ENCODE assay signal across 12 cellular contexts in the genomic region with DNA sequence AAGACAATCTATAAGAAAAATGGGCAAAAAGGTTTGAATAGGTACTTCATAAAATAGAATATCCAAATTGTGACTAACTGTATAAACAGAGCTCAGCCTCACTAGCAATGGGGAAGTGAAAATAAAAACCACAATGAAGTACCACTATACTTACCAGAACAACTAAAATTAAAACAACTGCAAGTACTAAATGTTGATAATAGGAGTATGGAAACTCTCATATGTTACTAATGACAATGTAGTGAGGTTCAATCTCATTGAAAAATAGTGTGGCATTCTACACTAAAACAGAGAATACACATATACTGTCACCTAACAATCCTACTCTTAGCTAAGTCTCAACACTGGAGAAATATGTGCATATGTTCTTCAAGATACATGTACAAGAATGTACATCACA.
DNase-seq lines count a peak whose midpoint lies in the region; ATAC-seq and TF ChIP-seq lines count a peak whose summit lies in the region.
"Had no signal": no experiment of that assay in that cellular context is flagged by ENCODE, and none has a peak within 500 bp of the region (broad histone marks: within the 10 kb centered on the region; RNA-seq: fewer than 3 reads in every experiment).

No MANE protein-coding gene starts in this region.

- H3K79me2 ChIP-seq in SU-DHL-6 (ENCODE audit: insufficient read depth, low read length) = no peaks in the 10 kb centered on the region

- H3K9me2 ChIP-seq in SU-DHL-6 (replicated peaks; ENCODE audit: insufficient read depth, low read length) = no peaks in the 10 kb centered on the region

- no peaks in the 10 kb centered on the region for H4K20me1 ChIP-seq in SU-DHL-6 (ENCODE audit: low read depth, low read length)

- peaks cover 11% of the 10 kb centered on the region; the same call in 1 of the 2 replicates for H3K9me3 ChIP-seq in SU-DHL-6 (ENCODE audit: insufficient read depth, low read length)
- H3K9me3 ChIP-seq in CD4-positive, alpha-beta T cell (ENCODE audit: control insufficient read depth, low read length) = no peaks in the 10 kb centered on the region
- H3K9me3 ChIP-seq: testis had no signal

- H3F3A ChIP-seq in SU-DHL-6 (ENCODE audit: insufficient read depth) = peaks cover 4% of the 10 kb centered on the region; the same call in 1 of the 2 replicates

- H3K36me3 ChIP-seq in SU-DHL-6 (ENCODE audit: low read length) = peaks cover 10% of the 10 kb centered on the region
- H3K36me3 ChIP-seq: left ventricle myocardium inferior had no signal

- no peaks in the 10 kb centered on the region for H3K27me3 ChIP-seq in SU-DHL-6 (ENCODE audit: low read length)
- H3K27me3 ChIP-seq in CD4-positive, alpha-beta T cell (ENCODE audit: control insufficient read depth, insufficient read depth, low read length) = no peaks in the 10 kb centered on the region
- H3K27me3 ChIP-seq: testis had no signal

- H3K36me3 Mint-ChIP-seq in CD4-positive, alpha-beta T cell (ENCODE audit: low read depth) = no peaks in the 10 kb centered on the region

- POLR2A ChIA-PET in CD4-positive, alpha-beta T cell (lab: Charles Lee) = no interaction called here

- H3K4me2 ChIP-seq in SU-DHL-6 (ENCODE audit: low read depth, low read length, poor library complexity, severe bottlenecking) = peak overlapping the region; percentile 64

- peak overlapping the region; percentile 25 for H2AFZ ChIP-seq in SU-DHL-6 (ENCODE audit: low read depth, low read length, severe bottlenecking)

- no peak for TF ChIP-seq CTCF in SU-DHL-6 (IDR thresholded peaks at IDR 0.05; ENCODE audit: insufficient read depth, low read length, poor library complexity, severe bottlenecking)
- TF ChIP-seq CTCF in CD4-positive, alpha-beta T cell (IDR thresholded peaks at IDR 0.05) = no peak

- no peak for TF ChIP-seq POLR2A in GM18505 (IDR thresholded peaks at IDR 0.05; ENCODE audit: borderline replicate concordance, extremely low read depth, insufficient read depth, insufficient read length)

- ATAC-seq in GM18505 (IDR thresholded peaks at IDR 0.05; ENCODE audit: unreplicated experiment) = peak; percentile 98
- ATAC-seq in GM21367 (IDR thresholded peaks at IDR 0.05; ENCODE audit: unreplicated experiment) = peak; percentile 97
- ATAC-seq in HG03139 (IDR thresholded peaks at IDR 0.05; ENCODE audit: unreplicated experiment) = peak; percentile 93
- ATAC-seq in CD4-positive, alpha-beta T cell (ENCODE audit: poor library complexity) = no peak
- ATAC-seq: HepG2 had no signal

- no peak for DNase-seq in CD4-positive, alpha-beta T cell
- DNase-seq in effector CD4-positive, alpha-beta T cell = no peak
- no peak for DNase-seq in DMS114 treated with DMSO at 0.1 percent for 48 hours (lab: John Stamatoyannopoulos, UW; ENCODE audit: unreplicated experiment)
- no peak for DNase-seq in NK-92 treated with Interleukin-12 subunit alpha and Interleukin-12 subunit beta, amount 100 ng/mL, for 24 hours (lab: John Stamatoyannopoulos, UW)
- DNase-seq: left ventricle myocardium inferior, small intestine, testis had no signal

- peak overlapping the region; percentile 7 for H3K9ac ChIP-seq in SU-DHL-6 (ENCODE audit: low read length)

- H3K4me3 ChIP-seq in SU-DHL-6 (ENCODE audit: insufficient read depth, low read length, poor library complexity, severe bottlenecking) = peak overlapping the region; percentile 25
- H3K4me3 ChIP-seq: left ventricle myocardium inferior, testis had no signal

- intact Hi-C loops in CD4-positive, alpha-beta T cell (cut with DNase I, micrococcal nuclease) = no loop called here

- no peak overlapping the region for H3K4me3 Mint-ChIP-seq in CD4-positive, alpha-beta T cell

- no peaks in the 10 kb centered on the region for H3K9me3 Mint-ChIP-seq in CD4-positive, alpha-beta T cell

- H3K27me3 Mint-ChIP-seq in CD4-positive, alpha-beta T cell = no peaks in the 10 kb centered on the region

- H3K4me1 Mint-ChIP-seq in CD4-positive, alpha-beta T cell (ENCODE audit: low read depth) = no peaks in the 10 kb centered on the region

- CTCF ChIA-PET in CD4-positive, alpha-beta T cell (lab: Charles Lee) = no interaction called here

- no peak overlapping the region for H3K27ac Mint-ChIP-seq in CD4-positive, alpha-beta T cell

- H3K27ac ChIP-seq in SU-DHL-6 (ENCODE audit: low read depth, low read length) = peak overlapping the region; percentile 77
- H3K27ac ChIP-seq in CD4-positive, alpha-beta T cell (ENCODE audit: low read depth, low read length) = no peak overlapping the region
- H3K27ac ChIP-seq: left ventricle myocardium inferior, testis had no signal
